1 cellular context compared by ENCODE assay signal in genomic region chr7:51481421-51481820, GRCh38.
TF ChIP-seq lines count a peak whose summit lies in the region.

No MANE protein-coding gene starts in this region.

TF ChIP-seq in HepG2, 621 proteins besides CTCF, POLR2A, EP300 and RAD21 (continued from another document and continues in another):
- TF ChIP-seq, protein P1, sequence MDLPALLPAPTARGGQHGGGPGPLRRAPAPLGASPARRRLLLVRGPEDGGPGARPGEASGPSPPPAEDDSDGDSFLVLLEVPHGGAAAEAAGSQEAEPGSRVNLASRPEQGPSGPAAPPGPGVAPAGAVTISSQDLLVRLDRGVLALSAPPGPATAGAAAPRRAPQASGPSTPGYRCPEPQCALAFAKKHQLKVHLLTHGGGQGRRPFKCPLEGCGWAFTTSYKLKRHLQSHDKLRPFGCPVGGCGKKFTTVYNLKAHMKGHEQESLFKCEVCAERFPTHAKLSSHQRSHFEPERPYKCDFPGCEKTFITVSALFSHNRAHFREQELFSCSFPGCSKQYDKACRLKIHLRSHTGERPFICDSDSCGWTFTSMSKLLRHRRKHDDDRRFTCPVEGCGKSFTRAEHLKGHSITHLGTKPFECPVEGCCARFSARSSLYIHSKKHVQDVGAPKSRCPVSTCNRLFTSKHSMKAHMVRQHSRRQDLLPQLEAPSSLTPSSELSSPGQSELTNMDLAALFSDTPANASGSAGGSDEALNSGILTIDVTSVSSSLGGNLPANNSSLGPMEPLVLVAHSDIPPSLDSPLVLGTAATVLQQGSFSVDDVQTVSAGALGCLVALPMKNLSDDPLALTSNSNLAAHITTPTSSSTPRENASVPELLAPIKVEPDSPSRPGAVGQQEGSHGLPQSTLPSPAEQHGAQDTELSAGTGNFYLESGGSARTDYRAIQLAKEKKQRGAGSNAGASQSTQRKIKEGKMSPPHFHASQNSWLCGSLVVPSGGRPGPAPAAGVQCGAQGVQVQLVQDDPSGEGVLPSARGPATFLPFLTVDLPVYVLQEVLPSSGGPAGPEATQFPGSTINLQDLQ (CRISPR knock-in tag; IDR thresholded peaks at IDR 0.05) = no peak
- TF ChIP-seq XBP1 (CRISPR knock-in tag; IDR thresholded peaks at IDR 0.05) = no peak
- TF ChIP-seq, protein P2, sequence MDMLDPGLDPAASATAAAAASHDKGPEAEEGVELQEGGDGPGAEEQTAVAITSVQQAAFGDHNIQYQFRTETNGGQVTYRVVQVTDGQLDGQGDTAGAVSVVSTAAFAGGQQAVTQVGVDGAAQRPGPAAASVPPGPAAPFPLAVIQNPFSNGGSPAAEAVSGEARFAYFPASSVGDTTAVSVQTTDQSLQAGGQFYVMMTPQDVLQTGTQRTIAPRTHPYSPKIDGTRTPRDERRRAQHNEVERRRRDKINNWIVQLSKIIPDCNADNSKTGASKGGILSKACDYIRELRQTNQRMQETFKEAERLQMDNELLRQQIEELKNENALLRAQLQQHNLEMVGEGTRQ (IDR thresholded peaks at IDR 0.05; ENCODE audit: low read depth, low read length) = no peak
- TF ChIP-seq, protein P2 (CRISPR knock-in tag; IDR thresholded peaks at IDR 0.05; ENCODE audit: borderline replicate concordance) = no peak
- TF ChIP-seq FOSL1 (CRISPR knock-in tag; IDR thresholded peaks at IDR 0.05; ENCODE audit: borderline replicate concordance) = peak; percentile 83
- TF ChIP-seq HOXA9 (CRISPR knock-in tag; IDR thresholded peaks at IDR 0.05; ENCODE audit: borderline replicate concordance) = no peak
- no peak for TF ChIP-seq CREB1 (IDR thresholded peaks at IDR 0.05)
- TF ChIP-seq CREB1 (CRISPR knock-in tag; IDR thresholded peaks at IDR 0.05) = 0 out of 2 replicates have a peak, but pooled peaks have one; percentile 22
- TF ChIP-seq, protein P3, sequence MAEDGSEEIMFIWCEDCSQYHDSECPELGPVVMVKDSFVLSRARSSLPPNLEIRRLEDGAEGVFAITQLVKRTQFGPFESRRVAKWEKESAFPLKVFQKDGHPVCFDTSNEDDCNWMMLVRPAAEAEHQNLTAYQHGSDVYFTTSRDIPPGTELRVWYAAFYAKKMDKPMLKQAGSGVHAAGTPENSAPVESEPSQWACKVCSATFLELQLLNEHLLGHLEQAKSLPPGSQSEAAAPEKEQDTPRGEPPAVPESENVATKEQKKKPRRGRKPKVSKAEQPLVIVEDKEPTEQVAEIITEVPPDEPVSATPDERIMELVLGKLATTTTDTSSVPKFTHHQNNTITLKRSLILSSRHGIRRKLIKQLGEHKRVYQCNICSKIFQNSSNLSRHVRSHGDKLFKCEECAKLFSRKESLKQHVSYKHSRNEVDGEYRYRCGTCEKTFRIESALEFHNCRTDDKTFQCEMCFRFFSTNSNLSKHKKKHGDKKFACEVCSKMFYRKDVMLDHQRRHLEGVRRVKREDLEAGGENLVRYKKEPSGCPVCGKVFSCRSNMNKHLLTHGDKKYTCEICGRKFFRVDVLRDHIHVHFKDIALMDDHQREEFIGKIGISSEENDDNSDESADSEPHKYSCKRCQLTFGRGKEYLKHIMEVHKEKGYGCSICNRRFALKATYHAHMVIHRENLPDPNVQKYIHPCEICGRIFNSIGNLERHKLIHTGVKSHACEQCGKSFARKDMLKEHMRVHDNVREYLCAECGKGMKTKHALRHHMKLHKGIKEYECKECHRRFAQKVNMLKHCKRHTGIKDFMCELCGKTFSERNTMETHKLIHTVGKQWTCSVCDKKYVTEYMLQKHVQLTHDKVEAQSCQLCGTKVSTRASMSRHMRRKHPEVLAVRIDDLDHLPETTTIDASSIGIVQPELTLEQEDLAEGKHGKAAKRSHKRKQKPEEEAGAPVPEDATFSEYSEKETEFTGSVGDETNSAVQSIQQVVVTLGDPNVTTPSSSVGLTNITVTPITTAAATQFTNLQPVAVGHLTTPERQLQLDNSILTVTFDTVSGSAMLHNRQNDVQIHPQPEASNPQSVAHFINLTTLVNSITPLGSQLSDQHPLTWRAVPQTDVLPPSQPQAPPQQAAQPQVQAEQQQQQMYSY (CRISPR knock-in tag; IDR thresholded peaks at IDR 0.05) = no peak
- TF ChIP-seq RXRA (CRISPR knock-in tag; IDR thresholded peaks at IDR 0.05) = no peak
- no peak for TF ChIP-seq ZNF407 (CRISPR knock-in tag; IDR thresholded peaks at IDR 0.05; ENCODE audit: not compliant biosample characterization)
- peak; percentile 67; the same call in 1 of the 2 replicates for TF ChIP-seq IRF2 (CRISPR knock-in tag; IDR thresholded peaks at IDR 0.05)
- TF ChIP-seq, protein P4, sequence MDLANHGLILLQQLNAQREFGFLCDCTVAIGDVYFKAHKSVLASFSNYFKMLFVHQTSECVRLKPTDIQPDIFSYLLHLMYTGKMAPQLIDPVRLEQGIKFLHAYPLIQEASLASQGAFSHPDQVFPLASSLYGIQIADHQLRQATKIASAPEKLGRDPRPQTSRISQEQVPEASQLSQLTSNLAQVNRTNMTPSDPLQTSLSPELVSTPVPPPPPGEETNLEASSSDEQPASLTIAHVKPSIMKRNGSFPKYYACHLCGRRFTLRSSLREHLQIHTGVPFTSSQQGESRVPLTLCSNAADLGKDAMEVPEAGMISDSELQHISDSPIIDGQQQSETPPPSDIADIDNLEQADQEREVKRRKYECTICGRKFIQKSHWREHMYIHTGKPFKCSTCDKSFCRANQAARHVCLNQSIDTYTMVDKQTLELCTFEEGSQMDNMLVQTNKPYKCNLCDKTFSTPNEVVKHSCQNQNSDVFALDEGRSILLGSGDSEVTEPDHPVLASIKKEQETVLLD (CRISPR knock-in tag; IDR thresholded peaks at IDR 0.05; ENCODE audit: low read depth) = no peak
- TF ChIP-seq ZNF552 (CRISPR knock-in tag; IDR thresholded peaks at IDR 0.05; ENCODE audit: borderline replicate concordance) = no peak
- TF ChIP-seq HDAC6 (IDR thresholded peaks at IDR 0.05; ENCODE audit: low read depth, low read length) = no peak
- TF ChIP-seq ZNF776 (CRISPR knock-in tag; IDR thresholded peaks at IDR 0.05) = no peak
- no peak for TF ChIP-seq ZNF546 (CRISPR knock-in tag; conservative IDR thresholded peaks at IDR 0.05)
- TF ChIP-seq AKAP8 (CRISPR knock-in tag; IDR thresholded peaks at IDR 0.05) = no peak
- no peak for TF ChIP-seq ZFYVE20 (CRISPR knock-in tag; IDR thresholded peaks at IDR 0.05; ENCODE audit: borderline replicate concordance, low read depth)
- TF ChIP-seq, protein P5, sequence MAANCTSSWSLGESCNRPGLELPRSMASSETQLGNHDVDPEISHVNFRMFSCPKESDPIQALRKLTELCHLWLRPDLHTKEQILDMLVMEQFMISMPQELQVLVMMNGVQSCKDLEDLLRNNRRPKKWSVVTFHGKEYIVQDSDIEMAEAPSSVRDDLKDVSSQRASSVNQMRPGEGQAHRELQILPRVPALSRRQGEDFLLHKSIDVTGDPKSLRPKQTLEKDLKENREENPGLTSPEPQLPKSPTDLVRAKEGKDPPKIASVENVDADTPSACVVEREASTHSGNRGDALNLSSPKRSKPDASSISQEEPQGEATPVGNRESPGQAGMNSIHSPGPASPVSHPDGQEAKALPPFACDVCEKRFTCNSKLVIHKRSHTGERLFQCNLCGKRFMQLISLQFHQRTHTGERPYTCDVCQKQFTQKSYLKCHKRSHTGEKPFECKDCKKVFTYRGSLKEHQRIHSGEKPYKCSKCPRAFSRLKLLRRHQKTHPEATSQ (CRISPR knock-in tag; IDR thresholded peaks at IDR 0.05; ENCODE audit: borderline replicate concordance) = no peak
- no peak for TF ChIP-seq KLF13 (CRISPR knock-in tag; IDR thresholded peaks at IDR 0.05)
- TF ChIP-seq RBM22 (optimal IDR thresholded peaks at IDR 0.05; ENCODE audit: low read length) = no peak
- no peak for TF ChIP-seq ZNF335 (CRISPR knock-in tag; IDR thresholded peaks at IDR 0.05)
- TF ChIP-seq, protein P6, sequence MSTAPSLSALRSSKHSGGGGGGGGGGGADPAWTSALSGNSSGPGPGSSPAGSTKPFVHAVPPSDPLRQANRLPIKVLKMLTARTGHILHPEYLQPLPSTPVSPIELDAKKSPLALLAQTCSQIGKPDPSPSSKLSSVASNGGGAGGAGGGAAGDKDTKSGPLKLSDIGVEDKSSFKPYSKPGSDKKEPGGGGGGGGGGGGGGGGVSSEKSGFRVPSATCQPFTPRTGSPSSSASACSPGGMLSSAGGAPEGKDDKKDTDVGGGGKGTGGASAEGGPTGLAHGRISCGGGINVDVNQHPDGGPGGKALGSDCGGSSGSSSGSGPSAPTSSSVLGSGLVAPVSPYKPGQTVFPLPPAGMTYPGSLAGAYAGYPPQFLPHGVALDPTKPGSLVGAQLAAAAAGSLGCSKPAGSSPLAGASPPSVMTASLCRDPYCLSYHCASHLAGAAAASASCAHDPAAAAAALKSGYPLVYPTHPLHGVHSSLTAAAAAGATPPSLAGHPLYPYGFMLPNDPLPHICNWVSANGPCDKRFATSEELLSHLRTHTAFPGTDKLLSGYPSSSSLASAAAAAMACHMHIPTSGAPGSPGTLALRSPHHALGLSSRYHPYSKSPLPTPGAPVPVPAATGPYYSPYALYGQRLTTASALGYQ (CRISPR knock-in tag; IDR thresholded peaks at IDR 0.05) = no peak
